ENCODE assay signal across 8 cellular contexts in genomic region chrX:154368630-154369452, GRCh38. TPM values are rescaled to one million over a fixed set of nuclear protein-coding genes. Genes with fewer than 3 reads are reported as not detected.
DNase-seq lines count a peak whose midpoint lies in the region; ATAC-seq and TF ChIP-seq lines count a peak whose summit lies in the region.

No MANE protein-coding gene starts in this region.

- H3K9me3 ChIP-seq in ascending aorta: no peaks in the 10 kb centered on the region
- no peaks in the 10 kb centered on the region for H3K9me3 ChIP-seq in iPS-20b (ENCODE audit: insufficient read depth, low read depth, low read length)

- H3K4me2 ChIP-seq in KMS-11: peak overlapping the region; percentile 48; the same call in 1 of the 2 replicates

- peak; percentile 21 for TF ChIP-seq POLR2A in GM15510 (IDR thresholded peaks at IDR 0.05; ENCODE audit: borderline replicate concordance, extremely low read depth, insufficient read length)

- H3K9ac ChIP-seq in KMS-11 (peak overlapping the region; percentile 69; the same call in 1 of the 2 replicates), iPS-20b (ENCODE audit: low read depth, low read length) (peak overlapping the region; percentile 86)

- ATAC-seq in HG03025 (IDR thresholded peaks at IDR 0.05; ENCODE audit: low FRiP score, unreplicated experiment): no peak

- intact Hi-C loops in ascending aorta (cut with DNase I): no loop called here

- no peaks in the 10 kb centered on the region; the same call in 1 of the 2 replicates for H3K36me3 ChIP-seq in KMS-11 (ENCODE audit: insufficient read depth)
- peaks cover 58 to 86% of the 10 kb centered on the region in 2 donors for H3K36me3 ChIP-seq in ascending aorta
- H3K36me3 ChIP-seq in iPS-20b (ENCODE audit: insufficient read depth, low read depth, low read length): peaks cover 56% of the 10 kb centered on the region

- peaks cover 44% of the 10 kb centered on the region for H3K79me2 ChIP-seq in KMS-11 (ENCODE audit: insufficient read depth, low read depth)

- H3K4me1 ChIP-seq in KMS-11 (ENCODE audit: low read depth, poor library complexity, severe bottlenecking) (peaks cover 35% of the 10 kb centered on the region), ascending aorta (peaks cover 7 to 12% of the 10 kb centered on the region in 2 donors), iPS-20b (ENCODE audit: insufficient read depth, low read length) (no peaks in the 10 kb centered on the region; the same call in 1 of the 2 replicates)

- H3K4me3 ChIP-seq in KMS-11 (IDR thresholded peaks at IDR 0.05; ENCODE audit: insufficient read depth, low read depth, low read length): no peak overlapping the region
- H3K4me3 ChIP-seq in ascending aorta: peak overlapping the region; percentile 64 to 91
- peak overlapping the region; percentile 96 for H3K4me3 ChIP-seq in iPS-20b (ENCODE audit: low read length)

- TF ChIP-seq CTCF in KMS-11 (conservative IDR thresholded peaks at IDR 0.05; ENCODE audit: low read depth, low read length) (no peak), ascending aorta (IDR thresholded peaks at IDR 0.05) (no peak)

- H3K27me3 ChIP-seq in KMS-11 (ENCODE audit: insufficient read depth, low read depth) (no peaks in the 10 kb centered on the region), ascending aorta (no peaks in the 10 kb centered on the region), iPS-20b (ENCODE audit: insufficient read depth, low read length) (peaks cover 12% of the 10 kb centered on the region; the same call in 1 of the 2 replicates)

- DNase-seq in T-helper 2 cell (peak; percentile 60 to 99 (median 84)), ascending aorta (ENCODE audit: low spot score in 2 of 2) (peak; percentile 64 to 92), globus pallidus (ENCODE audit: low spot score) (no peak)
- peak; percentile 89 for DNase-seq in stimulated activated CD4-positive, alpha-beta T cell treated with anti-CD3 and anti-CD28 coated beads, Interleukin-15, amount 100 ng/mL, for 48 hours (ENCODE audit: low read depth in 2 of 2)

- no peaks in the 10 kb centered on the region for H4K20me1 ChIP-seq in KMS-11 (ENCODE audit: insufficient read depth)

- peak overlapping the region; percentile 54 for H3K27ac ChIP-seq in KMS-11
- peak overlapping the region; percentile 91 to 94 for H3K27ac ChIP-seq in ascending aorta
- H3K27ac ChIP-seq in iPS-20b (ENCODE audit: low read length): peak overlapping the region; percentile 70

- no peak overlapping the region for H2AFZ ChIP-seq in KMS-11 (ENCODE audit: low read depth)

RNA-seq across cellular contexts. Expression of gene FLNA, which starts 5.6 kb away (rescaled TPM):
- total RNA-seq in ascending aorta: 6,152 TPM

RNA-seq across cellular contexts. Expression of gene EMD, which starts 10.3 kb away (rescaled TPM):
- total RNA-seq in ascending aorta: 86.3 TPM

RNA-seq across cellular contexts. Expression of gene RPL10, which starts 29.3 kb away (rescaled TPM):
- 4,298 TPM for total RNA-seq in ascending aorta

RNA-seq across cellular contexts. Expression of gene DNASE1L1, which starts 40.2 kb away (rescaled TPM):
- 52.5 TPM for total RNA-seq in ascending aorta

RNA-seq across cellular contexts. Expression of gene TAFAZZIN, which starts 42.5 kb away (rescaled TPM):
- total RNA-seq in ascending aorta: 33.4 TPM
